Comparison of ENCODE assay signal across 17 cellular contexts in genomic region chr7:25754751-25755150, GRCh38.
DNase-seq lines count a peak whose midpoint lies in the region; ATAC-seq, FAIRE-seq and TF ChIP-seq lines count a peak whose summit lies in the region.
"Had no signal": no experiment of that assay in that cellular context is flagged by ENCODE, and none has a peak within 500 bp of the region (broad histone marks: within the 10 kb centered on the region; RNA-seq: fewer than 3 reads in every experiment).

No MANE protein-coding gene starts in this region.

- H3K27ac Mint-ChIP-seq in Caco-2 (ENCODE audit: unreplicated experiment) (no peak overlapping the region), H9 (no peak overlapping the region)

- peak; percentile 93 for FAIRE-seq in bronchial epithelial cell (lab: Jason Lieb, UNC)
- FAIRE-seq: K562, RCC 7860 had no signal

- CTCF ChIA-PET in Caco-2 (lab: Charles Lee) = no interaction called here

- H3K4ac ChIP-seq in trophoblast cell (ENCODE audit: low read depth, low read length) = peak overlapping the region; percentile 99
- H3K4ac ChIP-seq in H9 (ENCODE audit: low read depth, low read length) = no peak overlapping the region

- H3K4me2 ChIP-seq in trophoblast cell (ENCODE audit: low read length) (no peak overlapping the region), H9 (ENCODE audit: insufficient read depth, insufficient read length, low read length) (no peak overlapping the region)

- H3K79me1 ChIP-seq in trophoblast cell (ENCODE audit: low read length) (peaks cover 44% of the 10 kb centered on the region), H9 (ENCODE audit: insufficient read depth, low read depth, low read length, poor library complexity, severe bottlenecking) (no peaks in the 10 kb centered on the region)

- no peak overlapping the region for H3K56ac ChIP-seq in H9 (ENCODE audit: insufficient read length, low read depth, low read length)

- H3K9me3 ChIP-seq in esophagus muscularis mucosa (no peaks in the 10 kb centered on the region), trophoblast cell (ENCODE audit: insufficient read depth, low read depth, low read length) (no peaks in the 10 kb centered on the region), thoracic aorta (no peaks in the 10 kb centered on the region), Caco-2 (no peaks in the 10 kb centered on the region), H9 (ENCODE audit: control insufficient read depth, low read depth, low read length) (no peaks in the 10 kb centered on the region)

- no peak for TF ChIP-seq CTCF in bronchial epithelial cell (IDR thresholded peaks at IDR 0.05; ENCODE audit: insufficient read depth, low read length, severe bottlenecking)
- TF ChIP-seq CTCF in esophagus muscularis mucosa (IDR thresholded peaks at IDR 0.05) = no peak
- TF ChIP-seq CTCF in thoracic aorta (IDR thresholded peaks at IDR 0.05) = no peak
- no peak for TF ChIP-seq CTCF in Caco-2 (IDR thresholded peaks at IDR 0.05; ENCODE audit: insufficient read depth in 1 of 2, low read depth in 1 of 2, low read length in 1 of 2, severe bottlenecking in 1 of 2, unreplicated experiment in 1 of 2)
- no peak for TF ChIP-seq CTCF in H9 (conservative IDR thresholded peaks at IDR 0.05)

- peak overlapping the region; percentile 98 for H2BK12ac ChIP-seq in trophoblast cell (ENCODE audit: low read length)
- no peak overlapping the region for H2BK12ac ChIP-seq in H9 (ENCODE audit: insufficient read length, low read depth, low read length)

- no peak overlapping the region for H3K9ac ChIP-seq in trophoblast cell (ENCODE audit: low read length)
- H3K9ac ChIP-seq in H9 (ENCODE audit: extremely low read depth, insufficient read length, low read length) = no peak overlapping the region
- H3K9ac ChIP-seq: GM23248 had no signal

- peak overlapping the region; percentile 77 to 87 (median 80) for H3K27ac ChIP-seq in esophagus muscularis mucosa (replicated peaks in 1 of 4)
- H3K27ac ChIP-seq in trophoblast cell (ENCODE audit: low read depth, low read length) = peak overlapping the region; percentile 100
- H3K27ac ChIP-seq in thoracic aorta = peak overlapping the region; percentile 84 to 85
- H3K27ac ChIP-seq in H9 (ENCODE audit: insufficient read length, low read depth, low read length) = no peak overlapping the region
- H3K27ac ChIP-seq: GM23248 had no signal

- no peak overlapping the region for H4K5ac ChIP-seq in H9 (ENCODE audit: insufficient read length, low read depth, low read length)

- ATAC-seq in thoracic aorta (ENCODE audit: insufficient number of reproducible peaks, low FRiP score, low read depth) = no peak
- no peak for ATAC-seq in GM18909 (IDR thresholded peaks at IDR 0.05; ENCODE audit: poor library complexity, unreplicated experiment)
- ATAC-seq: HCT116 had no signal

- no peaks in the 10 kb centered on the region for H3K9me3 Mint-ChIP-seq in Caco-2 (ENCODE audit: unreplicated experiment)
- no peaks in the 10 kb centered on the region; a peak in 1 of 5 replicates for H3K9me3 Mint-ChIP-seq in H9

- H4K12ac ChIP-seq in trophoblast cell (ENCODE audit: low read depth, low read length) = peak overlapping the region; percentile 43

- 83% methylated on average over 1 of the region's 1 CpG for WGBS in esophagus muscularis mucosa
- no CpG with 5 or more reads among the region's 1 CpG for WGBS in trophoblast cell (ENCODE audit: extremely low coverage, insufficient coverage, insufficient read length)
- WGBS in H9 (ENCODE audit: extremely low coverage, insufficient read length, low lambda C conversion rate) = no CpG with 5 or more reads among the region's 1 CpG

- H3K4me1 ChIP-seq in esophagus muscularis mucosa (peaks cover 10 to 89% (median 77%) of the 10 kb centered on the region in 4 donors), trophoblast cell (ENCODE audit: control insufficient read depth in 1 of 2, insufficient read depth in 2 of 2, low read length in 2 of 2) (peaks cover 11 to 18% of the 10 kb centered on the region in 2 experiments), thoracic aorta (ENCODE audit: control insufficient read depth in 1 of 2, low read depth in 2 of 2) (peaks cover 7 to 63% of the 10 kb centered on the region in 2 donors), Caco-2 (no peaks in the 10 kb centered on the region), H9 (ENCODE audit: insufficient read depth, low read length) (peaks cover 4% of the 10 kb centered on the region; the same call in 1 of the 2 replicates)

- H3K27me3 ChIP-seq in bronchial epithelial cell (ENCODE audit: control insufficient read depth, insufficient read depth, low read length) (no peaks in the 10 kb centered on the region), esophagus muscularis mucosa (no peaks in the 10 kb centered on the region), trophoblast cell (ENCODE audit: insufficient read depth, low read length) (no peaks in the 10 kb centered on the region), thoracic aorta (replicated peaks; ENCODE audit: insufficient read depth) (no peaks in the 10 kb centered on the region), Caco-2 (replicated peaks; ENCODE audit: control insufficient read depth, insufficient read depth, low read length) (no peaks in the 10 kb centered on the region; the same call in 1 of the 2 replicates), H9 (ENCODE audit: insufficient read depth, low read length) (no peaks in the 10 kb centered on the region)

- H3T11ph ChIP-seq in H9 (ENCODE audit: low read length) = no peak overlapping the region

- peak overlapping the region; percentile 98 for H4K8ac ChIP-seq in trophoblast cell (ENCODE audit: low read depth, low read length)
- H4K8ac ChIP-seq in H9 (replicated peaks; ENCODE audit: insufficient read length, low read depth, low read length) = no peak overlapping the region

- no peak for TF ChIP-seq EP300 in esophagus muscularis mucosa (IDR thresholded peaks at IDR 0.05)

- no peaks in the 10 kb centered on the region for H4K20me1 ChIP-seq in H9 (ENCODE audit: control insufficient read depth, insufficient read depth, insufficient read length)

- H4K91ac ChIP-seq in trophoblast cell (ENCODE audit: low read depth, low read length) = peak overlapping the region; percentile 100
- no peak overlapping the region for H4K91ac ChIP-seq in H9 (ENCODE audit: insufficient read length, low read depth, low read length)

- no peaks in the 10 kb centered on the region for H3K36me3 Mint-ChIP-seq in Caco-2 (ENCODE audit: insufficient read depth, unreplicated experiment)
- H3K36me3 Mint-ChIP-seq in H9 (ENCODE audit: insufficient read depth in 1 of 3, low read depth in 3 of 3) = no peaks in the 10 kb centered on the region

- BruUV-seq in Caco-2 (replicated peaks; lab: Mats Ljungman, UMichigan) = no TSS peak

- DNase-seq in bronchial epithelial cell (ENCODE audit: low read depth) (no peak), esophagus muscularis mucosa (ENCODE audit: extremely low spot score) (no peak), trophoblast cell (no peak), thoracic aorta (ENCODE audit: low spot score) (no peak), COLO829 (ENCODE audit: low spot score) (no peak), Caco-2 (no peak), H9 (no peak)
- DNase-seq: GM23248, MV-4-11, NCI-H1417, NCI-H1930, NCI-H69, Right ventricle myocardium superior had no signal

- H2AFZ ChIP-seq in trophoblast cell (ENCODE audit: insufficient read depth, low read length, poor library complexity) (peak overlapping the region; percentile 80), H9 (ENCODE audit: low read length) (no peak overlapping the region)
- H2AFZ ChIP-seq: GM23248 had no signal

- H2BK5ac ChIP-seq in trophoblast cell (ENCODE audit: low read depth, low read length, poor library complexity) = peak overlapping the region; percentile 100
- H2BK5ac ChIP-seq in H9 (ENCODE audit: insufficient read length, low read length) = no peak overlapping the region

- H2BK20ac ChIP-seq in H9 (ENCODE audit: low read depth, low read length, poor library complexity, severe bottlenecking) = no peak overlapping the region

- H3K36me3 ChIP-seq in bronchial epithelial cell (ENCODE audit: control insufficient read depth, insufficient read depth, low read length) = no peaks in the 10 kb centered on the region
- H3K36me3 ChIP-seq in esophagus muscularis mucosa = no peaks in the 10 kb centered on the region
- no peaks in the 10 kb centered on the region for H3K36me3 ChIP-seq in trophoblast cell (ENCODE audit: control insufficient read depth in 1 of 2, insufficient read depth in 2 of 2, low read length in 2 of 2)
- H3K36me3 ChIP-seq in thoracic aorta = no peaks in the 10 kb centered on the region
- H3K36me3 ChIP-seq in Caco-2 (ENCODE audit: control insufficient read depth, insufficient read depth, low read length) = no peaks in the 10 kb centered on the region

- POLR2A ChIA-PET in Caco-2 (lab: Charles Lee) = no interaction called here

- intact Hi-C loops in esophagus muscularis mucosa (cut with DNase I) (loop anchor here (10.0 kb wide), 1 partner anchor 90 kb away; no protein-coding TSS in a partner anchor), Caco-2 (cut with micrococcal nuclease; ENCODE audit: unreplicated experiment) (no loop called here)

- no peak for TF ChIP-seq POLR2A in esophagus muscularis mucosa (IDR thresholded peaks at IDR 0.05; ENCODE audit: low read depth)

- H3K23ac ChIP-seq in trophoblast cell (ENCODE audit: low read length) = no peak overlapping the region
- H3K23ac ChIP-seq in H9 (ENCODE audit: insufficient read length, low read depth, low read length) = no peak overlapping the region

- H3K27me3 Mint-ChIP-seq in Caco-2 (ENCODE audit: insufficient read depth, unreplicated experiment) (peaks cover 8% of the 10 kb centered on the region), H9 (ENCODE audit: low read depth) (no peaks in the 10 kb centered on the region)

- H3K4me3 Mint-ChIP-seq in Caco-2 (ENCODE audit: unreplicated experiment) (no peak overlapping the region), H9 (no peak overlapping the region)

- peak overlapping the region; percentile 99 for H2AK5ac ChIP-seq in trophoblast cell (ENCODE audit: low read length)
- no peak overlapping the region for H2AK5ac ChIP-seq in H9 (ENCODE audit: insufficient read length, low read length)

- no peaks in the 10 kb centered on the region for H3K4me1 Mint-ChIP-seq in Caco-2 (ENCODE audit: low read depth, unreplicated experiment)
- peaks cover 42 to 48% of the 10 kb centered on the region in 2 experiments for H3K4me1 Mint-ChIP-seq in H9

- H3K14ac ChIP-seq in trophoblast cell (ENCODE audit: low read length) = peak overlapping the region; percentile 100
- no peak overlapping the region for H3K14ac ChIP-seq in H9 (ENCODE audit: insufficient read depth, low read length)

- H3K79me2 ChIP-seq in trophoblast cell (ENCODE audit: control insufficient read depth, insufficient read depth, low read length, poor library complexity) (peaks cover 14% of the 10 kb centered on the region), H9 (ENCODE audit: insufficient read depth, low read length) (no peaks in the 10 kb centered on the region)

- H2BK120ac ChIP-seq in trophoblast cell (ENCODE audit: insufficient read depth, low read length, poor library complexity) = peak overlapping the region; percentile 100
- H2BK120ac ChIP-seq in H9 (ENCODE audit: low read depth, low read length, poor library complexity, severe bottlenecking) = no peak overlapping the region

- H3K18ac ChIP-seq in trophoblast cell (ENCODE audit: low read length) (peak overlapping the region; percentile 99), H9 (ENCODE audit: insufficient read length, low read depth, low read length) (no peak overlapping the region)

- H3K4me3 ChIP-seq in bronchial epithelial cell (ENCODE audit: low read depth, low read length) (no peak overlapping the region), esophagus muscularis mucosa (no peak overlapping the region), trophoblast cell (ENCODE audit: low read depth, low read length) (no peak overlapping the region), thoracic aorta (no peak overlapping the region), Caco-2 (ENCODE audit: low read depth, low read length) (no peak overlapping the region)
- H3K4me3 ChIP-seq: GM23248, K562 had no signal

- no peak overlapping the region for H2BK15ac ChIP-seq in H9 (ENCODE audit: low read depth, low read length)

- H3K23me2 ChIP-seq in H9 (ENCODE audit: insufficient read length, low read depth, low read length, poor library complexity, severe bottlenecking) = no peaks in the 10 kb centered on the region
